In genomic region chr16:67719048-67719777, GRCh38 we compare ENCODE assay signal across 1 cellular context.
TF ChIP-seq lines count a peak whose summit lies in the region.

GFOD2 (minus strand) TSS chr16:67719316; CDS start chr16:67685715, 33,601 bp downstream.

TF ChIP-seq in K562, 482 proteins besides CTCF, POLR2A, EP300 and RAD21 (continued from another document and continues in another):
- TF ChIP-seq MNT (conservative IDR thresholded peaks at IDR 0.05), result peak in 1 of 2 experiments; percentile 57; a peak in 2 of 4 replicates
- no peak for TF ChIP-seq NONO (IDR thresholded peaks at IDR 0.05; ENCODE audit: low read depth in 2 of 2, low read length in 1 of 2)
- TF ChIP-seq KDM4B (IDR thresholded peaks at IDR 0.05; ENCODE audit: borderline replicate concordance in 2 of 2, low read depth in 1 of 2), result 0 out of 4 replicates have a peak, but pooled peaks of 1 of the 2 experiments have one; percentile 47
- peak; percentile 87 to 98 for TF ChIP-seq MAZ (CRISPR knock-in tag; conservative IDR thresholded peaks at IDR 0.05 in 1 of 2, IDR thresholded peaks at IDR 0.05 in 1 of 2)
- TF ChIP-seq TCFL5 (CRISPR knock-in tag; conservative IDR thresholded peaks at IDR 0.05), result no peak
- no peak for TF ChIP-seq RNF219 (CRISPR knock-in tag; IDR thresholded peaks at IDR 0.05)
- no peak for TF ChIP-seq SRSF9 (IDR thresholded peaks at IDR 0.05; ENCODE audit: borderline replicate concordance, low read depth, low read length)
- TF ChIP-seq SNAPC5 (CRISPR knock-in tag; IDR thresholded peaks at IDR 0.05), result no peak
- TF ChIP-seq MEIS2 (IDR thresholded peaks at IDR 0.05; ENCODE audit: partially characterized antibody), result peak; percentile 92
- no peak for TF ChIP-seq CEBPB (tag; IDR thresholded peaks at IDR 0.05)
- no peak for TF ChIP-seq RFX7 (CRISPR knock-in tag; IDR thresholded peaks at IDR 0.05)
- TF ChIP-seq E2F4 (CRISPR knock-in tag; IDR thresholded peaks at IDR 0.05; ENCODE audit: low read depth), result 0 out of 2 replicates have a peak, but pooled peaks have one; percentile 17
- no peak for TF ChIP-seq BMI1 (IDR thresholded peaks at IDR 0.05; ENCODE audit: low read length)
- no peak for TF ChIP-seq ZNF124 (CRISPR knock-in tag; IDR thresholded peaks at IDR 0.05)
- TF ChIP-seq YBX1 (IDR thresholded peaks at IDR 0.05), result no peak
- TF ChIP-seq GTF2E2 (tag; IDR thresholded peaks at IDR 0.05), result peak; percentile 81; the same call in 1 of the 2 replicates
- 0 out of 4 replicates have a peak, but pooled peaks of 1 of the 2 experiments have one; percentile 40 for TF ChIP-seq MLX (CRISPR knock-in tag; conservative IDR thresholded peaks at IDR 0.05)
- peak; percentile 91 for TF ChIP-seq RBFOX2 (IDR thresholded peaks at IDR 0.05; ENCODE audit: low read depth, low read length)
- no peak for TF ChIP-seq BHLHE40 (IDR thresholded peaks at IDR 0.05; ENCODE audit: low read length)
- no peak for TF ChIP-seq TCF15 (CRISPR knock-in tag; IDR thresholded peaks at IDR 0.05)
- no peak for TF ChIP-seq HOMEZ (CRISPR knock-in tag; IDR thresholded peaks at IDR 0.05)
- no peak for TF ChIP-seq GMEB1 (CRISPR knock-in tag; IDR thresholded peaks at IDR 0.05)
- TF ChIP-seq PPARD (CRISPR knock-in tag; IDR thresholded peaks at IDR 0.05), result no peak
- TF ChIP-seq ZNF431 (CRISPR knock-in tag; IDR thresholded peaks at IDR 0.05), result 0 out of 2 replicates have a peak, but pooled peaks have one; percentile 51
- peak; percentile 38 for TF ChIP-seq FOSL1 (tag; conservative IDR thresholded peaks at IDR 0.05)
- TF ChIP-seq MEF2D (tag; conservative IDR thresholded peaks at IDR 0.05; ENCODE audit: low read depth), result no peak
- no peak for TF ChIP-seq THRA (IDR thresholded peaks at IDR 0.05)
- no peak for TF ChIP-seq BACH1 (tag; IDR thresholded peaks at IDR 0.05)
- peak; percentile 87 for TF ChIP-seq POLR2H (tag; IDR thresholded peaks at IDR 0.05; ENCODE audit: low read depth)
- no peak for TF ChIP-seq FOXA3 (CRISPR knock-in tag; conservative IDR thresholded peaks at IDR 0.05 in 1 of 2, IDR thresholded peaks at IDR 0.05 in 1 of 2)
- TF ChIP-seq ETV1 (tag; conservative IDR thresholded peaks at IDR 0.05; ENCODE audit: low read depth), result peak; percentile 92
- peak; percentile 100 for TF ChIP-seq CC2D1A (IDR thresholded peaks at IDR 0.05)
- TF ChIP-seq ATF6 (CRISPR knock-in tag; IDR thresholded peaks at IDR 0.05), result no peak
- TF ChIP-seq FOXK2 (conservative IDR thresholded peaks at IDR 0.05 in 1 of 2, IDR thresholded peaks at IDR 0.05 in 1 of 2; ENCODE audit: low read depth in 2 of 2), result no peak
- no peak for TF ChIP-seq IRF9 (tag; IDR thresholded peaks at IDR 0.05)
- TF ChIP-seq E2F5 (CRISPR knock-in tag; IDR thresholded peaks at IDR 0.05), result no peak
- TF ChIP-seq NCOR1 (IDR thresholded peaks at IDR 0.05), result no peak
- TF ChIP-seq PHF21A (IDR thresholded peaks at IDR 0.05; ENCODE audit: borderline replicate concordance, low read depth), result no peak
- no peak for TF ChIP-seq ZNF316 (IDR thresholded peaks at IDR 0.05)
- no peak for TF ChIP-seq PYGO2 (tag; IDR thresholded peaks at IDR 0.05)
- no peak for TF ChIP-seq ZNF551 (CRISPR knock-in tag; IDR thresholded peaks at IDR 0.05)
- no peak for TF ChIP-seq PTBP1 (IDR thresholded peaks at IDR 0.05; ENCODE audit: low read depth, low read length)
- TF ChIP-seq GABPA (tag; conservative IDR thresholded peaks at IDR 0.05; ENCODE audit: low read depth), result peak; percentile 87
- no peak for TF ChIP-seq DLX4 (CRISPR knock-in tag; IDR thresholded peaks at IDR 0.05)
- TF ChIP-seq ZNF589 (CRISPR knock-in tag; IDR thresholded peaks at IDR 0.05; ENCODE audit: low read depth), result no peak
- no peak for TF ChIP-seq ZC3H11A (IDR thresholded peaks at IDR 0.05; ENCODE audit: low read depth, low read length)
- TF ChIP-seq CREB3L1 (IDR thresholded peaks at IDR 0.05; ENCODE audit: borderline replicate concordance, low read depth), result no peak
- no peak for TF ChIP-seq HES1 (IDR thresholded peaks at IDR 0.05; ENCODE audit: low read depth)
- TF ChIP-seq XRCC4 (IDR thresholded peaks at IDR 0.05; ENCODE audit: extremely low read depth, insufficient read depth, insufficient read length), result no peak
